17 cellular contexts compared by ENCODE assay signal in genomic region chr4:147944264-147944663, GRCh38.
A peak's percentile ranks its signal among the peaks of the same experiment; 100 is the strongest.
DNase-seq lines count a peak whose midpoint lies in the region; ATAC-seq and TF ChIP-seq lines count a peak whose summit lies in the region.
"Had no signal": no experiment of that assay in that cellular context is flagged by ENCODE, and none has a peak within 500 bp of the region (broad histone marks: within the 10 kb centered on the region; RNA-seq: fewer than 3 reads in every experiment).

No MANE protein-coding gene starts in this region.

- H3K27ac ChIP-seq in smooth muscle cell (ENCODE audit: low read depth) = no peak overlapping the region
- H3K27ac ChIP-seq: A549 had no signal

- CTCF ChIA-PET in activated CD4-positive, alpha-beta memory T cell treated with anti-CD3 and anti-CD28 coated beads, Interleukin-2, amount 10 ng/mL, durations not matched to agents 7 days and 5 days (lab: Charles Lee) = no interaction called here
- CTCF ChIA-PET in activated CD4-positive, alpha-beta memory T cell treated with anti-CD3 and anti-CD28 coated beads for 36 hours (lab: Charles Lee) = no interaction called here

- 89% methylated on average over 1 of the region's 1 CpG for WGBS in smooth muscle cell (ENCODE audit: low lambda C conversion rate)

- no peak for TF ChIP-seq CTCF in natural killer cell (IDR thresholded peaks at IDR 0.05)
- TF ChIP-seq CTCF in smooth muscle cell (IDR thresholded peaks at IDR 0.05; ENCODE audit: borderline replicate concordance, insufficient read depth, poor library complexity, severe bottlenecking) = no peak

- no peaks in the 10 kb centered on the region for H4K20me1 ChIP-seq in smooth muscle cell (ENCODE audit: low read depth)

- H3K79me2 ChIP-seq in smooth muscle cell (ENCODE audit: low read depth) = no peaks in the 10 kb centered on the region

- no peak overlapping the region for H3K9ac ChIP-seq in smooth muscle cell (ENCODE audit: low read depth)

- peaks cover 62% of the 10 kb centered on the region for H3K36me3 Mint-ChIP-seq in activated CD4-positive, alpha-beta memory T cell treated with anti-CD3 and anti-CD28 coated beads, Interleukin-2, amount 10 ng/mL, durations not matched to agents 7 days and 5 days (ENCODE audit: low read depth)
- peaks cover 16% of the 10 kb centered on the region for H3K36me3 Mint-ChIP-seq in activated CD4-positive, alpha-beta memory T cell treated with anti-CD3 and anti-CD28 coated beads for 36 hours
- H3K36me3 Mint-ChIP-seq in natural killer cell = peaks cover 8% of the 10 kb centered on the region

- peak overlapping the region; percentile 15 for H3K4me3 Mint-ChIP-seq in activated CD4-positive, alpha-beta memory T cell treated with anti-CD3 and anti-CD28 coated beads, Interleukin-2, amount 10 ng/mL, durations not matched to agents 7 days and 5 days
- no peak overlapping the region for H3K4me3 Mint-ChIP-seq in activated CD4-positive, alpha-beta memory T cell treated with anti-CD3 and anti-CD28 coated beads for 36 hours
- H3K4me3 Mint-ChIP-seq in natural killer cell = peak overlapping the region; percentile 64
- H3K4me3 Mint-ChIP-seq: WTC11 had no signal

- DNase-seq in activated CD4-positive, alpha-beta memory T cell treated with anti-CD3 and anti-CD28 coated beads, Interleukin-2, amount 10 ng/mL, durations not matched to agents 7 days and 5 days = no peak
- no peak for DNase-seq in activated CD4-positive, alpha-beta memory T cell treated with anti-CD3 and anti-CD28 coated beads for 36 hours
- DNase-seq in natural killer cell (no peak), retina (no peak), smooth muscle cell (lab: John Stamatoyannopoulos, UW; ENCODE audit: unreplicated experiment) (no peak)
- DNase-seq: Caco-2, GDM1, glutamatergic neuron, islet precursor cell, NCI-H1048, NCI-H2227 treated with DMSO at 0.1 percent for 48 hours, substantia nigra had no signal

- H3K4me2 ChIP-seq in smooth muscle cell = no peak overlapping the region
- H3K4me2 ChIP-seq: A549 had no signal

- no peaks in the 10 kb centered on the region for H3K36me3 ChIP-seq in smooth muscle cell (ENCODE audit: low read depth)

- no peaks in the 10 kb centered on the region for H3K27me3 Mint-ChIP-seq in activated CD4-positive, alpha-beta memory T cell treated with anti-CD3 and anti-CD28 coated beads, Interleukin-2, amount 10 ng/mL, durations not matched to agents 7 days and 5 days
- no peaks in the 10 kb centered on the region for H3K27me3 Mint-ChIP-seq in activated CD4-positive, alpha-beta memory T cell treated with anti-CD3 and anti-CD28 coated beads for 36 hours
- no peaks in the 10 kb centered on the region for H3K27me3 Mint-ChIP-seq in natural killer cell (ENCODE audit: low read depth in 2 of 2)

- no peak overlapping the region for H3K4me3 ChIP-seq in smooth muscle cell
- H3K4me3 ChIP-seq: A549 had no signal

- H3K27me3 ChIP-seq in smooth muscle cell (ENCODE audit: low read depth) = no peaks in the 10 kb centered on the region

- H3K9me3 Mint-ChIP-seq in activated CD4-positive, alpha-beta memory T cell treated with anti-CD3 and anti-CD28 coated beads, Interleukin-2, amount 10 ng/mL, durations not matched to agents 7 days and 5 days = no peaks in the 10 kb centered on the region
- H3K9me3 Mint-ChIP-seq in activated CD4-positive, alpha-beta memory T cell treated with anti-CD3 and anti-CD28 coated beads for 36 hours = no peaks in the 10 kb centered on the region
- H3K9me3 Mint-ChIP-seq in natural killer cell = no peaks in the 10 kb centered on the region
- H3K9me3 Mint-ChIP-seq: WTC11 had no signal

- POLR2A ChIA-PET in activated CD4-positive, alpha-beta memory T cell treated with anti-CD3 and anti-CD28 coated beads, Interleukin-2, amount 10 ng/mL, durations not matched to agents 7 days and 5 days (lab: Charles Lee) = interaction anchor here (1.1 to 2.0 kb wide), 5 partner anchors 108 to 327 kb away, joined by 3 to 7 read pairs (median 6); partner anchors contain the start of genes ARHGAP10 and TMEM184C
- POLR2A ChIA-PET in activated CD4-positive, alpha-beta memory T cell treated with anti-CD3 and anti-CD28 coated beads for 36 hours (lab: Charles Lee) = no interaction called here

- intact Hi-C loops in activated CD4-positive, alpha-beta memory T cell treated with anti-CD3 and anti-CD28 coated beads for 36 hours (cut with micrococcal nuclease) = loop anchor here (5.0 kb wide), 2 partner anchors 113 to 498 kb away; partner anchors contain the start of gene NR3C2
- intact Hi-C loops in natural killer cell (cut with micrococcal nuclease) = loop anchor here (5.0 to 10.0 kb wide), 2 partner anchors 108 to 149 kb away; no protein-coding TSS in a partner anchor

- H3F3A ChIP-seq in smooth muscle cell (ENCODE audit: low read depth) = no peaks in the 10 kb centered on the region

- no peaks in the 10 kb centered on the region for H3K9me3 ChIP-seq in smooth muscle cell (replicated peaks; ENCODE audit: low read depth)
- H3K9me3 ChIP-seq: A549, Caco-2 had no signal

- ATAC-seq in GM21576 (IDR thresholded peaks at IDR 0.05; ENCODE audit: unreplicated experiment) (peak; percentile 30), HG03565 (IDR thresholded peaks at IDR 0.05; ENCODE audit: unreplicated experiment) (peak; percentile 25), natural killer cell (peak; percentile 63 to 71 (median 64)), GM18517 (IDR thresholded peaks at IDR 0.05; ENCODE audit: unreplicated experiment) (no peak)
- ATAC-seq: A549, WTC11 had no signal

- H2AFZ ChIP-seq in smooth muscle cell (ENCODE audit: low read depth) = no peak overlapping the region

- H3K4me1 Mint-ChIP-seq in activated CD4-positive, alpha-beta memory T cell treated with anti-CD3 and anti-CD28 coated beads, Interleukin-2, amount 10 ng/mL, durations not matched to agents 7 days and 5 days = peaks cover 33% of the 10 kb centered on the region
- peaks cover 26% of the 10 kb centered on the region for H3K4me1 Mint-ChIP-seq in activated CD4-positive, alpha-beta memory T cell treated with anti-CD3 and anti-CD28 coated beads for 36 hours (ENCODE audit: low read depth)
- peaks cover 44 to 56% of the 10 kb centered on the region in 2 donors for H3K4me1 Mint-ChIP-seq in natural killer cell

- peak overlapping the region; percentile 52 for H3K27ac Mint-ChIP-seq in activated CD4-positive, alpha-beta memory T cell treated with anti-CD3 and anti-CD28 coated beads, Interleukin-2, amount 10 ng/mL, durations not matched to agents 7 days and 5 days
- no peak overlapping the region for H3K27ac Mint-ChIP-seq in activated CD4-positive, alpha-beta memory T cell treated with anti-CD3 and anti-CD28 coated beads for 36 hours
- H3K27ac Mint-ChIP-seq in natural killer cell = peak overlapping the region; percentile 60 to 78
- H3K27ac Mint-ChIP-seq: WTC11 had no signal

- H3K4me1 ChIP-seq in smooth muscle cell (ENCODE audit: low read depth) = no peaks in the 10 kb centered on the region
- H3K4me1 ChIP-seq: A549, Caco-2 had no signal
